10 cellular contexts compared by ENCODE assay signal in genomic region chr7:105654994-105655900, GRCh38.
DNase-seq lines count a peak whose midpoint lies in the region; ATAC-seq, FAIRE-seq and TF ChIP-seq lines count a peak whose summit lies in the region.
"Had no signal": no experiment of that assay in that cellular context is flagged by ENCODE, and none has a peak within 500 bp of the region (broad histone marks: within the 10 kb centered on the region; RNA-seq: fewer than 3 reads in every experiment).

No MANE protein-coding gene starts in this region.

- H3F3A ChIP-seq in MM.1S (ENCODE audit: insufficient read depth, low read length): no peaks in the 10 kb centered on the region

- H3K79me1 ChIP-seq in mesenchymal stem cell (replicated peaks; ENCODE audit: low read length, poor library complexity, severe bottlenecking): peaks cover 3% of the 10 kb centered on the region

- H3K23ac ChIP-seq in mesenchymal stem cell (ENCODE audit: low read length in 2 of 2): peak overlapping the region in 1 of 2 experiments; percentile 36

- H3K36me3 ChIP-seq in MM.1S (replicated peaks; ENCODE audit: insufficient read depth, low read length): no peaks in the 10 kb centered on the region
- H3K36me3 ChIP-seq in K562 (ENCODE audit: control insufficient read depth, insufficient read depth, low read length): no peaks in the 10 kb centered on the region
- peaks cover 9 to 28% of the 10 kb centered on the region in 2 experiments for H3K36me3 ChIP-seq in mesenchymal stem cell (ENCODE audit: control insufficient read depth in 1 of 2, insufficient read depth in 2 of 2, low read depth in 1 of 2, low read length in 2 of 2)

- no peak overlapping the region for H4K91ac ChIP-seq in mesenchymal stem cell (ENCODE audit: low read length)

- no peak overlapping the region for H3K27ac ChIP-seq in MM.1S (ENCODE audit: low read length)
- no peak overlapping the region for H3K27ac ChIP-seq in K562 (ENCODE audit: extremely low read depth, low read depth, low read length)
- no peak overlapping the region for H3K27ac ChIP-seq in mesenchymal stem cell (ENCODE audit: low read length, poor library complexity, severe bottlenecking)
- H3K27ac ChIP-seq: epithelial cell of prostate had no signal

- H2AFZ ChIP-seq in MM.1S (ENCODE audit: low read length) (no peak overlapping the region), K562 (ENCODE audit: low read depth, low read length) (no peak overlapping the region), mesenchymal stem cell (ENCODE audit: low read depth, low read length) (no peak overlapping the region)

- H2BK120ac ChIP-seq in mesenchymal stem cell (ENCODE audit: low read depth, low read length): no peak overlapping the region

- BruUV-seq in K562 (replicated peaks; lab: Mats Ljungman, UMichigan): no TSS peak

- WGBS in K562 (ENCODE audit: insufficient coverage, low coverage, missing lambda C conversion rate): 7% methylated on average over 14 of the region's 14 CpGs
- WGBS in mesenchymal stem cell: 20% methylated on average over 14 of the region's 14 CpGs

- H3K27me3 ChIP-seq in MM.1S (replicated peaks; ENCODE audit: insufficient read depth, low read length) (no peaks in the 10 kb centered on the region), K562 (ENCODE audit: control insufficient read depth in 2 of 2, insufficient read depth in 2 of 2, low read length in 2 of 2) (no peaks in the 10 kb centered on the region; a peak in 1 of 5 replicates), mesenchymal stem cell (ENCODE audit: control insufficient read depth in 1 of 2, insufficient read depth in 1 of 2, low read length in 2 of 2) (no peaks in the 10 kb centered on the region)

- in situ Hi-C loops in K562 (cut with MboI): no loop called here

- intact Hi-C loops in K562 (cut with micrococcal nuclease): loop anchor here (5.0 to 10.0 kb wide), 4 partner anchors 82 to 497 kb away; no protein-coding TSS in a partner anchor

- H3K9ac ChIP-seq in MM.1S (ENCODE audit: low read length): no peak overlapping the region
- peak overlapping the region in 1 of 2 experiments; percentile 3; a peak in 1 of 4 replicates for H3K9ac ChIP-seq in K562 (ENCODE audit: insufficient read depth in 1 of 2, low read depth in 2 of 2, low read length in 2 of 2)
- H3K9ac ChIP-seq in mesenchymal stem cell (ENCODE audit: low read length): no peak overlapping the region

- no peak overlapping the region for H2BK12ac ChIP-seq in mesenchymal stem cell (ENCODE audit: low read length in 2 of 2)

- no peak overlapping the region for H3K14ac ChIP-seq in mesenchymal stem cell (ENCODE audit: low read length in 2 of 2)

- no peak overlapping the region for H2AK5ac ChIP-seq in mesenchymal stem cell (ENCODE audit: low read length, severe bottlenecking)

- ATAC-seq in K562: peak; percentile 16; the same call in 1 of the 3 replicates
- no peak for ATAC-seq in GM21360 (IDR thresholded peaks at IDR 0.05; ENCODE audit: unreplicated experiment)
- no peak for ATAC-seq in HG03139 (IDR thresholded peaks at IDR 0.05; ENCODE audit: unreplicated experiment)

- no peaks in the 10 kb centered on the region for H3K4me1 ChIP-seq in MM.1S (ENCODE audit: low read length)
- H3K4me1 ChIP-seq in K562 (replicated peaks in 1 of 2; ENCODE audit: control insufficient read depth in 2 of 2, insufficient read depth in 2 of 2, low read length in 2 of 2): peaks cover 8 to 10% of the 10 kb centered on the region in 2 experiments; a peak in 3 of 5 replicates
- peaks cover 15% of the 10 kb centered on the region for H3K4me1 ChIP-seq in mesenchymal stem cell (ENCODE audit: control insufficient read depth, insufficient read depth, low read depth, low read length)

- no peaks in the 10 kb centered on the region for H3K9me2 ChIP-seq in MM.1S (replicated peaks; ENCODE audit: insufficient read depth, low read length)

- no peaks in the 10 kb centered on the region for H3K9me3 ChIP-seq in MM.1S (replicated peaks; ENCODE audit: insufficient read depth, low read length)
- H3K9me3 ChIP-seq in K562 (replicated peaks; ENCODE audit: control insufficient read depth, insufficient read depth, low read depth, low read length): no peaks in the 10 kb centered on the region
- H3K9me3 ChIP-seq in mesenchymal stem cell (ENCODE audit: control insufficient read depth, low read length): no peaks in the 10 kb centered on the region

- H3K18ac ChIP-seq in mesenchymal stem cell (ENCODE audit: low read depth in 1 of 2, low read length in 2 of 2): peak overlapping the region in 1 of 2 experiments; percentile 55

- CTCF ChIA-PET in K562 (lab: Yijun Ruan, JAX; ENCODE audit: low intra/inter-chr PET ratio): interaction anchor here (0.8 to 1.0 kb wide), 2 partner anchors 387 to 511 kb away, joined by 3 read pairs; no protein-coding TSS in a partner anchor

- H4K20me1 ChIP-seq in MM.1S (ENCODE audit: insufficient read depth, low read length): no peaks in the 10 kb centered on the region
- H4K20me1 ChIP-seq in K562 (replicated peaks; ENCODE audit: control insufficient read depth, insufficient read depth, low read length): peaks cover 16% of the 10 kb centered on the region

- H2BK15ac ChIP-seq in mesenchymal stem cell (ENCODE audit: low read depth, poor library complexity, severe bottlenecking): no peak overlapping the region

- H4K8ac ChIP-seq in mesenchymal stem cell (ENCODE audit: low read length): no peak overlapping the region

- H3K4ac ChIP-seq in mesenchymal stem cell (ENCODE audit: low read depth in 1 of 2, low read length in 2 of 2): no peak overlapping the region

- peak; percentile 23 for FAIRE-seq in K562 (lab: Jason Lieb, UNC)

- TF ChIP-seq CTCF in MM.1S (IDR thresholded peaks at IDR 0.05; ENCODE audit: low read length): no peak
- no peak for TF ChIP-seq CTCF in K562 (IDR thresholded peaks at IDR 0.05 in 2 of 3, conservative IDR thresholded peaks at IDR 0.05 in 1 of 3; ENCODE audit: insufficient read depth in 2 of 3, low read depth in 1 of 3, low read length in 3 of 3)

- H3K4me3 ChIP-seq in MM.1S (ENCODE audit: low read length): no peak overlapping the region
- H3K4me3 ChIP-seq in K562: no peak overlapping the region
- no peak overlapping the region for H3K4me3 ChIP-seq in mesenchymal stem cell (ENCODE audit: insufficient read depth in 1 of 2, low read depth in 1 of 2, low read length in 2 of 2)

- POLR2A ChIA-PET in K562 (lab: Yijun Ruan, JAX): interaction anchor here (0.5 to 1.1 kb wide), 3 partner anchors 10 to 392 kb away, joined by 3 to 4 read pairs (median 3); no protein-coding TSS in a partner anchor

- TF ChIP-seq POLR2A in K562 (conservative IDR thresholded peaks at IDR 0.05): no peak

- H3K79me2 ChIP-seq in MM.1S (ENCODE audit: low read length) (no peaks in the 10 kb centered on the region), K562 (ENCODE audit: control insufficient read depth, insufficient read depth, low read length) (no peaks in the 10 kb centered on the region)

- TF ChIP-seq EP300 in K562 (IDR thresholded peaks at IDR 0.05; ENCODE audit: low read length): no peak; the same call in 1 of the 2 replicates

- H3K4me2 ChIP-seq in MM.1S (ENCODE audit: low read depth, low read length) (no peak overlapping the region), K562 (ENCODE audit: insufficient read depth, low read length) (no peak overlapping the region), mesenchymal stem cell (ENCODE audit: low read length, poor library complexity, severe bottlenecking) (no peak overlapping the region)

- H2BK5ac ChIP-seq in mesenchymal stem cell (ENCODE audit: low read depth, low read length, poor library complexity, severe bottlenecking): no peak overlapping the region

- DNase-seq in AG08396 (ENCODE audit: low spot score) (peak; percentile 43), MM.1S (peak; percentile 11), K562 (ENCODE audit: extremely low read depth in 1 of 4, low spot score in 3 of 4) (peak in 2 of 4 experiments; percentile 54 to 64), mesenchymal stem cell (peak; percentile 57), T-helper 1 cell (no peak)
- no peak for DNase-seq in stimulated activated CD4-positive, alpha-beta T cell treated with anti-CD3 and anti-CD28 coated beads, Interleukin-2, amount 100 ng/mL, for 24 hours
- DNase-seq: activated T-cell treated with anti-CD3 and anti-CD28 coated beads for 4 hours had no signal

- no peaks in the 10 kb centered on the region for H3K9me1 ChIP-seq in K562 (ENCODE audit: control insufficient read depth, insufficient read depth, low read length)

- TF ChIP-seq RAD21 in K562 (CRISPR knock-in tag; conservative IDR thresholded peaks at IDR 0.05 in 1 of 2, IDR thresholded peaks at IDR 0.05 in 1 of 2): no peak

TF ChIP-seq in K562, 482 proteins besides CTCF, POLR2A, EP300 and RAD21 (continues in another document):
- TF ChIP-seq GTF2B (IDR thresholded peaks at IDR 0.05; ENCODE audit: extremely low read depth, insufficient read length) (no peak), ZBTB1 (CRISPR knock-in tag; IDR thresholded peaks at IDR 0.05; ENCODE audit: borderline replicate concordance, low read depth) (no peak)

Comparison
In these comparisons a context has a peak if more than half of its experiments do, and no peak if none do; other contexts are left out.
1. DNase-seq: peak in AG08396 (single experiment), MM.1S (single experiment) and mesenchymal stem cell (single experiment); none in T-helper 1 cell (0 of 5) and stimulated activated CD4-positive, alpha-beta T cell treated with anti-CD3 and anti-CD28 coated beads, Interleukin-2, amount 100 ng/mL, for 24 hours (0 of 2).